ENCODE assay signal across 8 cellular contexts in the genomic region with DNA sequence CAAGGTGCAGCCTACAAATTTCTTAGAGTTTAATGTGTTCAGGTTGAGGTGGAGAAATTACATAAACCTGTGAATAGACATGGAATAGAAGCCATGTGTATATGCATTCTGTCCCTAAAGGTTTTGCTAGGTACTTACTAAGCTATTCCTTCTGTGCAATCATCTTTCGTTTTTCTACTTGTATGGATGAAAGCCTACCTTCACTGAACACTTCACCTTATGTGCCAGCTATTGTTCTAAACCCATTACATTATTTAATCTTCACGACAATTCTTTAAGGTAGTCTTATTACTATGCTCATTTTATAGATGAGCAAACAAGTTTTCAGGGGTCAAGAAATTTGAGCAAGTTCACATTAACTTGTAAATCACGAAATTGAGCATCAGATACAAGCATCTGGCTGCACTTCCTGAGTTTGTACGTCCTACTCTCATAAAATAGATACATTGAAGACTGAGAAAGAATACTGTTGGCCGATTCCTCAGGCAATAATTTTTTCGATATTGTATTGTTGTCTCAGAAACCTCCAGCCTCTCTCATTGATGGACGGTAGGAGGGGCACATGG. TPM values are rescaled to one million over a fixed set of nuclear protein-coding genes. Genes with fewer than 3 reads are reported as not detected.
DNase-seq lines count a peak whose midpoint lies in the region; ATAC-seq and TF ChIP-seq lines count a peak whose summit lies in the region.

No MANE protein-coding gene starts in this region.

- peak overlapping the region; percentile 98 for H4K8ac ChIP-seq in mesendoderm (ENCODE audit: low read depth, low read length)

- peaks cover 8% of the 10 kb centered on the region for H3K79me2 ChIP-seq in mesendoderm (ENCODE audit: control insufficient read depth, insufficient read depth, low read length)

- H3K9me3 ChIP-seq in A673 (ENCODE audit: low read depth, low read length, poor library complexity, severe bottlenecking), result no peaks in the 10 kb centered on the region

- intact Hi-C loops in A673 (cut with micrococcal nuclease; ENCODE audit: unreplicated experiment), result no loop called here
- intact Hi-C loops in sciatic nerve (cut with DNase I), result no loop called here

- peak overlapping the region; percentile 81 for H3K4me2 ChIP-seq in mesendoderm (ENCODE audit: low read length)

- no peak overlapping the region for H2BK15ac ChIP-seq in mesendoderm (replicated peaks; ENCODE audit: low read depth)

- POLR2A ChIA-PET in A673 (lab: Charles Lee; ENCODE audit: low non-redundant PET), result no interaction called here

- CTCF ChIA-PET in A673 (lab: Charles Lee), result interaction anchor here (1.0 kb wide), 1 partner anchor 43 kb away, joined by 3 read pairs; no protein-coding TSS in a partner anchor

- H3K27me3 ChIP-seq in A673 (replicated peaks; ENCODE audit: insufficient read depth, low read depth, low read length, poor library complexity) (no peaks in the 10 kb centered on the region), mesendoderm (ENCODE audit: insufficient read depth, low read length, poor library complexity) (no peaks in the 10 kb centered on the region)

- H3K27ac ChIP-seq in A673 (ENCODE audit: low read depth, low read length, poor library complexity, severe bottlenecking) (peak overlapping the region; percentile 82), mesendoderm (ENCODE audit: low read depth, low read length) (no peak overlapping the region)

- H3K4me3 ChIP-seq in A673 (ENCODE audit: low read depth, low read length, poor library complexity, severe bottlenecking) (peak overlapping the region; percentile 94), HFF-Myc (replicated peaks; ENCODE audit: low read depth, low read length) (peak overlapping the region; percentile 79), astrocyte of the spinal cord (ENCODE audit: low read depth, low read length) (peak overlapping the region; percentile 60), mesendoderm (ENCODE audit: low read length) (peak overlapping the region; percentile 57)

- H3K18ac ChIP-seq in mesendoderm (ENCODE audit: low read length), result no peak overlapping the region

- H3K36me3 ChIP-seq in A673 (ENCODE audit: insufficient read depth, low read length, poor library complexity, severe bottlenecking) (peaks cover 28% of the 10 kb centered on the region), mesendoderm (ENCODE audit: control insufficient read depth, insufficient read depth, low read length) (peaks cover 3% of the 10 kb centered on the region)

- TF ChIP-seq CTCF in A673 (conservative IDR thresholded peaks at IDR 0.05; ENCODE audit: low read depth, low read length), result no peak
- TF ChIP-seq CTCF in HFF-Myc (IDR thresholded peaks at IDR 0.05; ENCODE audit: low read depth, low read length, missing control alignments), result no peak
- no peak for TF ChIP-seq CTCF in astrocyte of the spinal cord (IDR thresholded peaks at IDR 0.05; ENCODE audit: low read depth, low read length)

- no peak overlapping the region for H2BK5ac ChIP-seq in mesendoderm (ENCODE audit: low read length)

- H3K9ac ChIP-seq in mesendoderm (ENCODE audit: low read length), result peak overlapping the region; percentile 84

- WGBS in mesendoderm (ENCODE audit: extremely low coverage, insufficient coverage, low lambda C conversion rate), result no CpG with 5 or more reads among the region's 7 CpGs

- no peak overlapping the region for H3K4ac ChIP-seq in mesendoderm (ENCODE audit: low read depth, low read length)

- no peak overlapping the region for H2AK5ac ChIP-seq in mesendoderm (ENCODE audit: low read length)

- H4K5ac ChIP-seq in mesendoderm (ENCODE audit: low read length), result peak overlapping the region; percentile 63

- DNase-seq in A673 (ENCODE audit: low spot score) (no peak), HFF-Myc (ENCODE audit: extremely low read depth, low read depth) (no peak), astrocyte of the spinal cord (ENCODE audit: low read depth, low spot score) (no peak), mesendoderm (no peak), globus pallidus (ENCODE audit: low spot score) (no peak), amygdala (lab: John Stamatoyannopoulos, UW) (no peak), sciatic nerve (ENCODE audit: low spot score) (no peak)

- in situ Hi-C loops in astrocyte of the spinal cord (cut with HindIII; ENCODE audit: low sequenced_read_pairs), result no loop called here

- no peak for ATAC-seq in sciatic nerve
- no peak for ATAC-seq in GM21423 (IDR thresholded peaks at IDR 0.05; ENCODE audit: unreplicated experiment)

- peak overlapping the region; percentile 93 for H3K56ac ChIP-seq in mesendoderm (ENCODE audit: low read length)

- H3K4me1 ChIP-seq in A673 (ENCODE audit: insufficient read depth, low read length, poor library complexity, severe bottlenecking), result peaks cover 10% of the 10 kb centered on the region
- H3K4me1 ChIP-seq in mesendoderm (ENCODE audit: control insufficient read depth, low read depth, low read length), result no peaks in the 10 kb centered on the region

- H2BK120ac ChIP-seq in mesendoderm (ENCODE audit: low read depth, low read length), result no peak overlapping the region

- H3K79me1 ChIP-seq in mesendoderm (ENCODE audit: low read length), result peaks cover 5% of the 10 kb centered on the region

- H3K23ac ChIP-seq in mesendoderm (ENCODE audit: low read length), result no peak overlapping the region

- no TSS peak for BruUV-seq in A673 (replicated peaks; lab: Mats Ljungman, UMichigan)

RNA-seq across cellular contexts. Expression of a gene that starts 0.6 kb away (rescaled TPM):
- total RNA-seq in A673 (2021) (78.6 and 84.5 TPM in 2 replicates), sciatic nerve (38.3 TPM)
- 122 TPM for polyA plus RNA-seq in mesendoderm (2013, experiment 1 of 2)
- 122 TPM for polyA plus RNA-seq in mesendoderm (2013, experiment 2 of 2)

RNA-seq across cellular contexts. Expression of a gene that starts 25.8 kb away (rescaled TPM):
- 21.5 and 28.5 TPM in 2 replicates for total RNA-seq in A673 (2021)
- 2.1 TPM for polyA plus RNA-seq in mesendoderm (2013, experiment 1 of 2)
- 2.5 TPM for polyA plus RNA-seq in mesendoderm (2013, experiment 2 of 2)
- 50.1 TPM for total RNA-seq in sciatic nerve
